In the genomic region with DNA sequence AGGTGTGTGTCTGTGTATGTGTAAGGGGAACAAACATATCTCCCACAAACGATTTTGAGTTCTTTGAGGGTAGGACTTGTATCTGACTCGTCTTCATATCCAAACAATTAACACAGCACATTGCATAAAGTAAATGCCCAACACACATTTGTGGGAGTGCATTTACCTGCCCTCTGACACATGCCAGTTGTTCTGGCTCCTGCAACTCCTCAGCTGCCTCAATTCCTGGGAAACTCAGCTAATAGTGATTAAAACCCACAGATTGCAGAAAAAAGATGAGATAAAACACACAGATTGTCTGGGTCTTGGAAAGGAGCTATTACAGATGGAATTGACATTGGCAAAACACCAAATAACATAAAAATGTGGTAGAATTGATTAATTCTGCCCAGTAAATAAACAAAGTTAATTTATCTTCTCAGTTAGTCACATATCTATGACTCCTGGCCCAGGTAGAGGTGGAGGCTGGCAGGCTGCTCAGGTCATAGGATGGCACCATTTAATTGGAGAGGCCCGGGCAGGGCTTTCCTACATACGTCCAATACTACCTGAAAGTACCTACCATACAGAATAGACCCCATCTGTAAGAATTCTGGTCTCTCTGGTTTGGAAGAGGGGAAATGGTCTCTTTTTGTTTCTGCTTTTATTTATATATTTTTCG, we compare ENCODE assay signal across 14 cellular contexts.
DNase-seq lines count a peak whose midpoint lies in the region; ATAC-seq, FAIRE-seq and TF ChIP-seq lines count a peak whose summit lies in the region.
"Had no signal": no experiment of that assay in that cellular context is flagged by ENCODE, and none has a peak within 500 bp of the region (broad histone marks: within the 10 kb centered on the region; RNA-seq: fewer than 3 reads in every experiment).

No MANE protein-coding gene starts in this region.

- CTCF ChIA-PET in mammary epithelial cell (lab: Charles Lee; ENCODE audit: low non-redundant PET), result no interaction called here
- CTCF ChIA-PET in HEK293T (lab: Yijun Ruan, JAX), result interaction anchor here (1.1 kb wide), 1 partner anchor 23 kb away, joined by 4 read pairs; no protein-coding TSS in a partner anchor

- dilution Hi-C loops in mammary epithelial cell (cut with HindIII; ENCODE audit: low sequenced_read_pairs), result no loop called here

- no peak overlapping the region for H3K4me3 ChIP-seq in mammary epithelial cell (replicated peaks in 1 of 3; ENCODE audit: insufficient read depth in 1 of 3, low read depth in 2 of 3, low read length in 3 of 3)
- no peak overlapping the region for H3K4me3 ChIP-seq in pancreas

- BruUV-seq in mammary epithelial cell (replicated peaks; lab: Mats Ljungman, UMichigan), result no TSS peak

- peak; percentile 42 for DNase-seq in activated CD4-positive, alpha-beta T cell treated with anti-CD3 and anti-CD28 coated beads, Interleukin-2, amount 10 ng/mL, durations not matched to agents 24 days and 14 days
- DNase-seq in activated CD4-positive, alpha-beta T cell treated with anti-CD3 and anti-CD28 coated beads, Interleukin-2, amount 50 U/mL, for 1 hour, result no peak
- DNase-seq in LHCN-M2 (ENCODE audit: low read depth) (peak; percentile 47), mammary epithelial cell (peak; percentile 41), pancreas (peak in 1 of 6 donors; percentile 5), HEK293T (ENCODE audit: extremely low spot score) (no peak)
- DNase-seq in activated effector memory CD4-positive, alpha-beta T cell treated with Interleukin-2 at 50 U/mL for 16 hours, result no peak
- DNase-seq: Caco-2; CD4-positive, CD25-positive, alpha-beta regulatory T cell; H9; NCI-H1436; NCI-H510A had no signal

- no peaks in the 10 kb centered on the region for H4K20me1 ChIP-seq in mammary epithelial cell (ENCODE audit: insufficient read depth, low read length)

- H3K27ac Mint-ChIP-seq in activated CD4-positive, alpha-beta T cell treated with anti-CD3 and anti-CD28 coated beads, Interleukin-2, amount 10 ng/mL, durations not matched to agents 24 days and 14 days, result no peak overlapping the region
- H3K27ac Mint-ChIP-seq: CD4-positive, CD25-positive, alpha-beta regulatory T cell; H9 had no signal

- intact Hi-C loops in activated CD4-positive, alpha-beta T cell treated with anti-CD3 and anti-CD28 coated beads, Interleukin-2, amount 10 ng/mL, durations not matched to agents 24 days and 14 days (cut with micrococcal nuclease), result no loop called here
- intact Hi-C loops in mammary epithelial cell (cut with micrococcal nuclease) (no loop called here), pancreas (cut with DNase I) (no loop called here)

- no peak overlapping the region for H3K4me3 Mint-ChIP-seq in activated CD4-positive, alpha-beta T cell treated with anti-CD3 and anti-CD28 coated beads, Interleukin-2, amount 10 ng/mL, durations not matched to agents 24 days and 14 days
- H3K4me3 Mint-ChIP-seq: CD4-positive, CD25-positive, alpha-beta regulatory T cell; H9 had no signal

- H3K9me3 ChIP-seq in mammary epithelial cell (replicated peaks; ENCODE audit: insufficient read depth, low read length), result peaks cover 2% of the 10 kb centered on the region
- H3K9me3 ChIP-seq in pancreas, result no peaks in the 10 kb centered on the region
- H3K9me3 ChIP-seq: Caco-2 had no signal

- peaks cover 19% of the 10 kb centered on the region for H3K4me1 ChIP-seq in mammary epithelial cell (ENCODE audit: insufficient read depth, low read length)
- H3K4me1 ChIP-seq in pancreas, result peaks cover 0 to 7% (median 5%) of the 10 kb centered on the region in 3 donors
- H3K4me1 ChIP-seq: Caco-2 had no signal

- H3K36me3 ChIP-seq in mammary epithelial cell (ENCODE audit: insufficient read depth, low read length), result no peaks in the 10 kb centered on the region
- H3K36me3 ChIP-seq in pancreas, result no peaks in the 10 kb centered on the region

- peaks cover 4% of the 10 kb centered on the region for H3K4me1 Mint-ChIP-seq in activated CD4-positive, alpha-beta T cell treated with anti-CD3 and anti-CD28 coated beads, Interleukin-2, amount 10 ng/mL, durations not matched to agents 24 days and 14 days

- no peak for FAIRE-seq in pancreas (lab: Jason Lieb, UNC)
- FAIRE-seq: A204.1 had no signal

- H2AFZ ChIP-seq in mammary epithelial cell (ENCODE audit: low read depth, low read length), result no peak overlapping the region

- peaks cover 15% of the 10 kb centered on the region for H3K27me3 Mint-ChIP-seq in activated CD4-positive, alpha-beta T cell treated with anti-CD3 and anti-CD28 coated beads, Interleukin-2, amount 10 ng/mL, durations not matched to agents 24 days and 14 days

- H3K9me3 Mint-ChIP-seq in activated CD4-positive, alpha-beta T cell treated with anti-CD3 and anti-CD28 coated beads, Interleukin-2, amount 10 ng/mL, durations not matched to agents 24 days and 14 days, result peaks cover 3% of the 10 kb centered on the region

- ATAC-seq in pancreas, result peak; percentile 37 to 81 (median 62)
- ATAC-seq in activated CD4-positive, CD25-positive, alpha-beta regulatory T cell treated with anti-CD3 and anti-CD28 coated beads, Interleukin-2, amount 50 U/mL, for 24 hours, result no peak

- H3K9ac ChIP-seq in mammary epithelial cell (ENCODE audit: insufficient read depth, low read length), result no peak overlapping the region

- H3K4me2 ChIP-seq in mammary epithelial cell (ENCODE audit: insufficient read depth, low read depth, low read length), result peak overlapping the region; percentile 51

- POLR2A ChIA-PET in HEK293T (lab: Yijun Ruan, JAX), result no interaction called here

- H3K27me3 ChIP-seq in mammary epithelial cell (ENCODE audit: insufficient read depth, low read length) (no peaks in the 10 kb centered on the region), pancreas (no peaks in the 10 kb centered on the region)

- H3K36me3 Mint-ChIP-seq in activated CD4-positive, alpha-beta T cell treated with anti-CD3 and anti-CD28 coated beads, Interleukin-2, amount 10 ng/mL, durations not matched to agents 24 days and 14 days (ENCODE audit: low read depth), result no peaks in the 10 kb centered on the region
- H3K36me3 Mint-ChIP-seq: CD4-positive, CD25-positive, alpha-beta regulatory T cell had no signal

- H3K27ac ChIP-seq in mammary epithelial cell (ENCODE audit: insufficient read depth, low read depth, low read length), result no peak overlapping the region
- no peak overlapping the region for H3K27ac ChIP-seq in pancreas

- 64% methylated on average over 5 of the region's 5 CpGs for WGBS in mammary epithelial cell (ENCODE audit: low coverage, missing lambda C conversion rate)
- 12 to 21% methylated on average over 5 of the region's 5 CpGs for WGBS in pancreas, 2 donors

- no peaks in the 10 kb centered on the region for H3K79me2 ChIP-seq in mammary epithelial cell (ENCODE audit: insufficient read depth, low read length)

- TF ChIP-seq CTCF in mammary epithelial cell (conservative IDR thresholded peaks at IDR 0.05 in 1 of 2, IDR thresholded peaks at IDR 0.05 in 1 of 2; ENCODE audit: extremely low read depth in 1 of 2, insufficient read depth in 1 of 2, low read depth in 1 of 2, low read length in 2 of 2), result no peak
- no peak for TF ChIP-seq CTCF in pancreas (IDR thresholded peaks at IDR 0.05)

- in situ Hi-C loops in mammary epithelial cell (cut with MboI; ENCODE audit: low sequenced_read_pairs in 2 of 2), result no loop called here

TF ChIP-seq in HEK293T, 16 proteins besides CTCF, POLR2A, EP300 and RAD21:
- TF ChIP-seq SP1 (IDR thresholded peaks at IDR 0.05), result no peak
- no peak for TF ChIP-seq CTBP1 (IDR thresholded peaks at IDR 0.05; ENCODE audit: borderline replicate concordance)
- TF ChIP-seq L3MBTL2 (conservative IDR thresholded peaks at IDR 0.05), result no peak
- no peak for TF ChIP-seq ELF4 (IDR thresholded peaks at IDR 0.05)
- no peak for TF ChIP-seq FOXK2 (IDR thresholded peaks at IDR 0.05)
- no peak for TF ChIP-seq TARDBP (IDR thresholded peaks at IDR 0.05)
- no peak for TF ChIP-seq HDGF (IDR thresholded peaks at IDR 0.05; ENCODE audit: borderline replicate concordance)
- TF ChIP-seq BHLHE40 (IDR thresholded peaks at IDR 0.05; ENCODE audit: borderline replicate concordance), result no peak
- no peak for TF ChIP-seq ARNT (IDR thresholded peaks at IDR 0.05)
- no peak for TF ChIP-seq LEF1 (IDR thresholded peaks at IDR 0.05; ENCODE audit: borderline replicate concordance)
- TF ChIP-seq NFRKB (IDR thresholded peaks at IDR 0.05), result no peak
- no peak for TF ChIP-seq ZNF384 (IDR thresholded peaks at IDR 0.05)

Comparison
In these comparisons a context has a peak if more than half of its experiments do, and no peak if none do; other contexts are left out.
1. DNase-seq: peak in activated CD4-positive, alpha-beta T cell treated with anti-CD3 and anti-CD28 coated beads, Interleukin-2, amount 10 ng/mL, durations not matched to agents 24 days and 14 days (single experiment), LHCN-M2 (single experiment) and mammary epithelial cell (single experiment); none in activated CD4-positive, alpha-beta T cell treated with anti-CD3 and anti-CD28 coated beads, Interleukin-2, amount 50 U/mL, for 1 hour (single experiment), activated effector memory CD4-positive, alpha-beta T cell treated with Interleukin-2 at 50 U/mL for 16 hours (single experiment) and HEK293T (single experiment).
2. ATAC-seq: peak in pancreas (4 of 4); none in activated CD4-positive, CD25-positive, alpha-beta regulatory T cell treated with anti-CD3 and anti-CD28 coated beads, Interleukin-2, amount 50 U/mL, for 24 hours (0 of 2).